ENCODE assay signal across 8 cellular contexts in genomic region chr2:241063587-241063986, GRCh38. TPM values are rescaled to one million over a fixed set of nuclear protein-coding genes. Genes with fewer than 3 reads are reported as not detected.
DNase-seq lines count a peak whose midpoint lies in the region; ATAC-seq and TF ChIP-seq lines count a peak whose summit lies in the region.

No MANE protein-coding gene starts in this region.

- TF ChIP-seq CTCF in DOHH2 (IDR thresholded peaks at IDR 0.05; ENCODE audit: low read depth, low read length, poor library complexity, severe bottlenecking) (no peak), OCI-LY3 (IDR thresholded peaks at IDR 0.05; ENCODE audit: low read depth, low read length) (no peak)

- no peak overlapping the region for H4K8ac ChIP-seq in trophoblast cell (ENCODE audit: low read depth, low read length)

- H3K4me3 ChIP-seq in DOHH2 (ENCODE audit: low read length) = no peak overlapping the region
- peak overlapping the region; percentile 70 for H3K4me3 ChIP-seq in OCI-LY3 (ENCODE audit: low read length)
- no peak overlapping the region for H3K4me3 ChIP-seq in trophoblast cell (ENCODE audit: low read depth, low read length)
- no peak overlapping the region for H3K4me3 ChIP-seq in HAP-1

- H3K9me3 ChIP-seq in DOHH2 (ENCODE audit: control insufficient read depth, insufficient read depth, low read length) (no peaks in the 10 kb centered on the region), OCI-LY3 (ENCODE audit: insufficient read depth, low read length) (no peaks in the 10 kb centered on the region), trophoblast cell (ENCODE audit: insufficient read depth, low read depth, low read length) (no peaks in the 10 kb centered on the region), HAP-1 (no peaks in the 10 kb centered on the region)

- H3K36me3 ChIP-seq in DOHH2 (ENCODE audit: control insufficient read depth, low read length) = no peaks in the 10 kb centered on the region
- H3K36me3 ChIP-seq in OCI-LY3 (replicated peaks; ENCODE audit: low read depth, low read length) = no peaks in the 10 kb centered on the region
- H3K36me3 ChIP-seq in trophoblast cell (ENCODE audit: control insufficient read depth in 1 of 2, insufficient read depth in 2 of 2, low read length in 2 of 2) = no peaks in the 10 kb centered on the region
- no peaks in the 10 kb centered on the region for H3K36me3 ChIP-seq in HAP-1 (replicated peaks)

- H3K9ac ChIP-seq in OCI-LY3 (ENCODE audit: low read length) = no peak overlapping the region
- H3K9ac ChIP-seq in trophoblast cell (ENCODE audit: low read length) = no peak overlapping the region

- peak; percentile 4 for ATAC-seq in Right ventricle myocardium superior (ENCODE audit: poor library complexity)

- H3K27me3 ChIP-seq in DOHH2 (ENCODE audit: control insufficient read depth, low read length) = peaks cover 9% of the 10 kb centered on the region; the same call in 1 of the 2 replicates
- H3K27me3 ChIP-seq in OCI-LY3 (ENCODE audit: low read depth, low read length) = no peaks in the 10 kb centered on the region
- H3K27me3 ChIP-seq in trophoblast cell (ENCODE audit: insufficient read depth, low read length) = no peaks in the 10 kb centered on the region
- peaks cover 11% of the 10 kb centered on the region; the same call in 1 of the 2 replicates for H3K27me3 ChIP-seq in HAP-1 (ENCODE audit: low read depth)

- no peak overlapping the region for H2BK12ac ChIP-seq in trophoblast cell (ENCODE audit: low read length)

- H3K18ac ChIP-seq in trophoblast cell (ENCODE audit: low read length) = no peak overlapping the region

- no peaks in the 10 kb centered on the region for H3K9me2 ChIP-seq in DOHH2 (replicated peaks; ENCODE audit: control insufficient read depth, low read length)

- no peaks in the 10 kb centered on the region for H4K20me1 ChIP-seq in DOHH2 (ENCODE audit: control insufficient read depth, insufficient read depth, low read depth, low read length)
- H4K20me1 ChIP-seq in OCI-LY3 (ENCODE audit: insufficient read depth, low read length) = no peaks in the 10 kb centered on the region

- H3K4ac ChIP-seq in trophoblast cell (ENCODE audit: low read depth, low read length) = no peak overlapping the region

- no peaks in the 10 kb centered on the region for H3K79me1 ChIP-seq in trophoblast cell (ENCODE audit: low read length)

- H3K79me2 ChIP-seq in DOHH2 (ENCODE audit: control insufficient read depth, low read length) (no peaks in the 10 kb centered on the region), OCI-LY3 (ENCODE audit: low read length) (no peaks in the 10 kb centered on the region), trophoblast cell (ENCODE audit: control insufficient read depth, insufficient read depth, low read length, poor library complexity) (no peaks in the 10 kb centered on the region)

- peak overlapping the region; percentile 36; the same call in 1 of the 2 replicates for H3K4me2 ChIP-seq in DOHH2 (ENCODE audit: low read length)
- peak overlapping the region; percentile 60 for H3K4me2 ChIP-seq in OCI-LY3 (ENCODE audit: low read length)
- peak overlapping the region; percentile 55 for H3K4me2 ChIP-seq in trophoblast cell (ENCODE audit: low read length)

- no peak overlapping the region for H4K91ac ChIP-seq in trophoblast cell (ENCODE audit: low read depth, low read length)

- intact Hi-C loops in Right ventricle myocardium superior (cut with DNase I) = no loop called here

- H2BK5ac ChIP-seq in trophoblast cell (ENCODE audit: low read depth, low read length, poor library complexity) = no peak overlapping the region

- H3K4me1 ChIP-seq in DOHH2 (ENCODE audit: control insufficient read depth, low read length) = peaks cover 6% of the 10 kb centered on the region; the same call in 1 of the 2 replicates
- H3K4me1 ChIP-seq in OCI-LY3 (ENCODE audit: low read length) = peaks cover 4% of the 10 kb centered on the region
- H3K4me1 ChIP-seq in trophoblast cell (ENCODE audit: control insufficient read depth in 1 of 2, insufficient read depth in 2 of 2, low read length in 2 of 2) = no peaks in the 10 kb centered on the region
- H3K4me1 ChIP-seq in HAP-1 = no peaks in the 10 kb centered on the region

- peaks cover 10% of the 10 kb centered on the region for H3F3A ChIP-seq in DOHH2 (ENCODE audit: control insufficient read depth, insufficient read depth)

- H4K12ac ChIP-seq in trophoblast cell (ENCODE audit: low read depth, low read length) = no peak overlapping the region

- in situ Hi-C loops in HAP-1 (cut with MboI; ENCODE audit: low sequenced_read_pairs) = no loop called here

- H2AFZ ChIP-seq in OCI-LY3 (ENCODE audit: low read depth, low read length) = no peak overlapping the region
- peak overlapping the region; percentile 62 for H2AFZ ChIP-seq in trophoblast cell (ENCODE audit: insufficient read depth, low read length, poor library complexity)

- no peak overlapping the region for H2AK5ac ChIP-seq in trophoblast cell (ENCODE audit: low read length)

- H3K27ac ChIP-seq in DOHH2 (ENCODE audit: low read depth, low read length) (no peak overlapping the region), OCI-LY3 (ENCODE audit: low read length) (no peak overlapping the region), trophoblast cell (ENCODE audit: low read depth, low read length) (no peak overlapping the region)

- no CpG with 5 or more reads among the region's 8 CpGs for WGBS in trophoblast cell (ENCODE audit: extremely low coverage, insufficient coverage, insufficient read length)

- H2BK120ac ChIP-seq in trophoblast cell (ENCODE audit: insufficient read depth, low read length, poor library complexity) = no peak overlapping the region

- no peak for DNase-seq in Right ventricle myocardium superior
- DNase-seq in trophoblast cell = no peak
- DNase-seq in D341Med (ENCODE audit: low spot score) = no peak
- DNase-seq in HAP-1 (ENCODE audit: low spot score in 2 of 2) = no peak
- no peak for DNase-seq in mucosa of gallbladder (ENCODE audit: low spot score)
- no peak for DNase-seq in activated CD4-positive, alpha-beta T cell treated with anti-CD3 and anti-CD28 coated beads for 48 hours

- H3K14ac ChIP-seq in trophoblast cell (ENCODE audit: low read length) = no peak overlapping the region

- no peak overlapping the region for H3K23ac ChIP-seq in trophoblast cell (ENCODE audit: low read length)

RNA-seq across cellular contexts. Expression of gene MTERF4, which starts 38.5 kb away (rescaled TPM):
- total RNA-seq in Right ventricle myocardium superior (23.8 TPM), mucosa of gallbladder (32.7 TPM)
- polyA plus RNA-seq in trophoblast cell (2013) = 16.4 TPM in 2 replicates
